In genomic region chr5:156684216-156684615, GRCh38 we compare ENCODE assay signal across 8 cellular contexts.
"Had no signal": no experiment of that assay in that cellular context is flagged by ENCODE, and none has a peak within 500 bp of the region (broad histone marks: within the 10 kb centered on the region; RNA-seq: fewer than 3 reads in every experiment).

No MANE protein-coding gene starts in this region.

- H2AFZ ChIP-seq: GM23248 had no signal

- H3K4me3 Mint-ChIP-seq: H9, IgD-negative memory B cell had no signal

- DNase-seq: GM23248, GOT3, H9, HCEC 1CT, KBM-7 had no signal

- H3K9me3 Mint-ChIP-seq: H9, IgD-negative memory B cell had no signal

- H3K27ac ChIP-seq: GM23248 had no signal

- H3K9ac ChIP-seq: GM23248 had no signal

- H3K27ac Mint-ChIP-seq: IgD-negative memory B cell had no signal

- H3K4me3 ChIP-seq: GM23248 had no signal

- FAIRE-seq: H54, HTR-8/SVneo had no signal
